1 cellular context compared by ENCODE assay signal in the genomic region with DNA sequence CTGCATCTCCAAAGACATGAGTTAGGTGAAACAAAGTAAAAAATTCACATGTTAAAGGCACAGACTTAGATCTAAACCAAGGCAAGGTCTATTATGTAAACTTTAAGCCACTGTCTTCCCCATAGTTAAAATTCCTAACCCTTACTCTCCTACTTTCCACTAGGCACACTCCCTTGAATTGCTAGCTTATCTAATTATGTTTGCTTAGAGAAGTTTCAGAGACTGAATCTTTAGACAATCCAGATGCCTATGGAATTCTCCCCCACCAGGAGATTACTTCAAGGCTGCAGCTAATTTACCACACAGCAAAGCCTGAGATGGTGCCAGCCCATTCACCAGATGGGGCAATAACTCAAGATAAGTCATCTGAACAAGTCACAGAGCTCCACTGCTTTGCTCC.
TF ChIP-seq lines count a peak whose summit lies in the region.

No MANE protein-coding gene starts in this region.

TF ChIP-seq in Ishikawa, 13 proteins besides CTCF, POLR2A, EP300 and RAD21:
- 0 out of 2 replicates have a peak, but pooled peaks have one; percentile 13 for TF ChIP-seq TEAD4 (IDR thresholded peaks at IDR 0.05)
- TF ChIP-seq NFIC (IDR thresholded peaks at IDR 0.05) = no peak
